23 cellular contexts compared by ENCODE assay signal in the genomic region with DNA sequence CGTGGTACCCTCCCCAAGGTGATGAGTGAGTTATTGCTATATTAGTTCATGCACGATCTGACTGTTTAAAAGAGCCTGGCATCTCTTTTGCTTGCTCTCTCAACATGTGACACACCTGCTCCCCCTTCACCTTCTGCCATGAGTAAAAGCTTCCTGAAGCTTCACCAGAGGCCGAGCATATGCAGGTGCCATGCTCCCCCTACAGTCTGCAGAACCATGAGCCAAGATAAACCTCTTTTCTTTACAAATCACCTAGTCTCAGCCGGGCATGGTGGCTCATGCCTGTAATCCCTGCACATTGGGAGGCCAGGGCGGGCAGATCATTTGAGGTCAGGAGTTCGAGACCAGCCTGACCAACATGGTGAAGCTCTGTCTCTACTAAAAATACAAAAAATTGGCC.
"Had no signal": no experiment of that assay in that cellular context is flagged by ENCODE, and none has a peak within 500 bp of the region (broad histone marks: within the 10 kb centered on the region; RNA-seq: fewer than 3 reads in every experiment).

No MANE protein-coding gene starts in this region.

- FAIRE-seq: keratinocyte, small intestine had no signal

- H3K27ac Mint-ChIP-seq: immature natural killer cell; natural killer cell treated with Interleukin-12 subunit alpha and Interleukin-12 subunit beta and Interleukin-15 and Interleukin-18, amount 100 ng/mL, for 72 hours; neural progenitor cell had no signal

- H2AFZ ChIP-seq: neural progenitor cell had no signal

- H3K36me3 Mint-ChIP-seq: immature natural killer cell; natural killer cell treated with Interleukin-12 subunit alpha and Interleukin-12 subunit beta and Interleukin-15 and Interleukin-18, amount 100 ng/mL, for 72 hours had no signal

- H3K4me2 ChIP-seq: neural progenitor cell had no signal

- H3K4me3 ChIP-seq: dorsolateral prefrontal cortex, gastroesophageal sphincter, left ventricle myocardium inferior, lower lobe of right lung, neural progenitor cell, ovary, right atrium auricular region, stomach, thoracic aorta, transverse colon had no signal

- H3K4me3 Mint-ChIP-seq: immature natural killer cell; natural killer cell treated with Interleukin-12 subunit alpha and Interleukin-12 subunit beta and Interleukin-15 and Interleukin-18, amount 100 ng/mL, for 72 hours; neural progenitor cell had no signal

- H3K27me3 ChIP-seq: dorsolateral prefrontal cortex, gastroesophageal sphincter, neural progenitor cell, ovary, right atrium auricular region, stomach, transverse colon had no signal

- H3K9ac ChIP-seq: neural progenitor cell had no signal

- H3K9me3 Mint-ChIP-seq: natural killer cell treated with Interleukin-12 subunit alpha and Interleukin-12 subunit beta and Interleukin-15 and Interleukin-18, amount 100 ng/mL, for 72 hours had no signal

- H3K9me3 ChIP-seq: ovary, transverse colon had no signal

- H3K36me3 ChIP-seq: gastroesophageal sphincter, lower lobe of right lung, neural progenitor cell, ovary, right atrium auricular region, stomach, thoracic aorta, transverse colon had no signal

- DNase-seq: cortex of kidney; dorsolateral prefrontal cortex; effector CD8-positive, alpha-beta T cell; immature natural killer cell; left ventricle myocardium inferior; lower lobe of right lung; mesenchymal stem cell; midbrain; nucleus accumbens; ovary; small intestine; stimulated activated CD4-positive, alpha-beta T cell treated with anti-CD3 and anti-CD28 coated beads, Interleukin-12 subunit alpha, Interleukin-12 subunit beta, amount 100 ng/mL, for 4 hours; stimulated activated naive CD4-positive, alpha-beta T cell; stomach; substantia nigra; transverse colon had no signal

- H3K27ac ChIP-seq: dorsolateral prefrontal cortex, gastroesophageal sphincter, left ventricle myocardium inferior, lower lobe of right lung, neural progenitor cell, ovary, right atrium auricular region, stomach, thoracic aorta, transverse colon had no signal

- H3K4me1 ChIP-seq: gastroesophageal sphincter, left ventricle myocardium inferior, lower lobe of right lung, neural progenitor cell, right atrium auricular region, stomach had no signal

- ATAC-seq: esophagus mucosa; gastroesophageal sphincter; lower lobe of right lung; natural killer cell treated with Interleukin-12 subunit alpha and Interleukin-12 subunit beta and Interleukin-15 and Interleukin-18, amount 100 ng/mL, for 72 hours had no signal

- H3K4me1 Mint-ChIP-seq: immature natural killer cell, neural progenitor cell had no signal

- H3K27me3 Mint-ChIP-seq: natural killer cell treated with Interleukin-12 subunit alpha and Interleukin-12 subunit beta and Interleukin-15 and Interleukin-18, amount 100 ng/mL, for 72 hours had no signal
